ENCODE assay signal across 11 cellular contexts in genomic region chr4:168796362-168797106, GRCh38.
DNase-seq lines count a peak whose midpoint lies in the region; ATAC-seq, FAIRE-seq and TF ChIP-seq lines count a peak whose summit lies in the region.
"Had no signal": no experiment of that assay in that cellular context is flagged by ENCODE, and none has a peak within 500 bp of the region (broad histone marks: within the 10 kb centered on the region; RNA-seq: fewer than 3 reads in every experiment).

No MANE protein-coding gene starts in this region.

- peak overlapping the region in 1 of 4 donors; percentile 10 for H3K27ac ChIP-seq in pancreas

- TF ChIP-seq CTCF in foreskin fibroblast (IDR thresholded peaks at IDR 0.05; ENCODE audit: low read depth, low read length), result no peak
- TF ChIP-seq CTCF in pancreas (IDR thresholded peaks at IDR 0.05), result no peak

- no peaks in the 10 kb centered on the region for H3K36me3 ChIP-seq in pancreas

- H3K4me3 ChIP-seq in foreskin fibroblast (ENCODE audit: low read depth in 1 of 2, low read length in 2 of 2) (no peak overlapping the region), pancreas (no peak overlapping the region)

- WGBS in pancreas, 2 donors, result 55% methylated on average over 5 of the region's 5 CpGs

- no peaks in the 10 kb centered on the region for H3K9me3 ChIP-seq in pancreas

- H3K27me3 ChIP-seq in pancreas, result no peaks in the 10 kb centered on the region

- DNase-seq in DMS53 treated with DMSO at 0.1 percent for 48 hours (lab: John Stamatoyannopoulos, UW; ENCODE audit: unreplicated experiment) (peak; percentile 80), RPMI7951 (ENCODE audit: low read depth) (peak; percentile 94), foreskin fibroblast (peak; percentile 71 to 72), pancreas (no peak), NK-92 (lab: John Stamatoyannopoulos, UW; ENCODE audit: unreplicated experiment) (no peak), NCI-H2227 treated with DMSO at 0.1 percent for 48 hours (lab: John Stamatoyannopoulos, UW) (no peak)
- DNase-seq: activated CD4-positive, alpha-beta memory T cell treated with anti-CD3 and anti-CD28 coated beads for 36 hours; COR-L47; KG1 had no signal

- no peak for FAIRE-seq in pancreas (lab: Jason Lieb, UNC)

- ATAC-seq in pancreas (peak in 3 of 4 donors; percentile 77 to 92 (median 89)), GM19351 (IDR thresholded peaks at IDR 0.05; ENCODE audit: unreplicated experiment) (no peak), GM21390 (IDR thresholded peaks at IDR 0.05; ENCODE audit: unreplicated experiment) (no peak)

- H3K4me1 ChIP-seq in pancreas, result no peaks in the 10 kb centered on the region

- intact Hi-C loops in pancreas (cut with DNase I), result no loop called here

Comparison
In these comparisons a context has a peak if more than half of its experiments do, and no peak if none do; other contexts are left out.
1. DNase-seq: peak in DMS53 treated with DMSO at 0.1 percent for 48 hours (single experiment), RPMI7951 (single experiment) and foreskin fibroblast (2 of 2); none in pancreas (0 of 6), NK-92 (single experiment) and NCI-H2227 treated with DMSO at 0.1 percent for 48 hours (single experiment).
2. ATAC-seq: peak in pancreas (3 of 4); none in GM19351 (single experiment) and GM21390 (single experiment).